Comparison of ENCODE assay signal across 17 cellular contexts in the genomic region with DNA sequence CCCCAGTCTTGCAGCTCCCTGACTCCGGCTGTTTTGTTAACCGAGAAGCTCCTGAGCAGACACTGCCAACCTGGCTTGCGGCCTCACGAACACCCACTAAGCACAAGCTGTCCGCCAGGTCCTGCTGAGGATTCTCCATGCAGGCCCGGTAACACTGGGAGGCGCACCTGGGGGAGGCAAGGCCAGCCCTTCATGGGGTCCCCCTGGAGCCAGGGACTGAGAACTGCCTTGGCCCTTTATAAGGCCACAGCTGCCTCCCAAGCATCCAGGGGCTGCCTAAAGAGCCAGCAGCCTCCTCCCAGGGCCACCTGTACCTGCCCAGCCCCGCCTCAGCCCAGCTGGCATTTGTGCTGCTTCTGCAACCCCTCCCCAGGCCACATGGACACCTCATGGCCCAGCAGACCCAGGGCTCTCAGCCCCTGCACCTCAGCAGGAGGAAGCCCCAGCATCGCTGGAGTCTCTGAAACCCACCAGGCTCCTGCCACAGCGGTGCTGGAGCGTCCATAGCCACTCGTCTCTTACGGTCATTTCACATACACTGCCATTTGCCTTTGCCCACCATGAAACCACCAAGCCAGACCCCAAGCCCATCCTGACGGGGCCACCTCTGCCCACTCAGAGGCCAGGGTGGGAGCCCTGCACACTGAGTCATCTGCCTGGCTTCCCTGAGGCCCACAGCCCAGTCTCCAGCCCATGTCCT.
DNase-seq lines count a peak whose midpoint lies in the region; ATAC-seq, FAIRE-seq and TF ChIP-seq lines count a peak whose summit lies in the region.
"Had no signal": no experiment of that assay in that cellular context is flagged by ENCODE, and none has a peak within 500 bp of the region (broad histone marks: within the 10 kb centered on the region; RNA-seq: fewer than 3 reads in every experiment).

No MANE protein-coding gene starts in this region.

- no peak overlapping the region for H2AK5ac ChIP-seq in H9 (ENCODE audit: insufficient read length, low read length)
- H2AK5ac ChIP-seq in H1 (ENCODE audit: low read depth, low read length), result no peak overlapping the region

- CTCF ChIA-PET in H1 (lab: Charles Lee; ENCODE audit: partially characterized antibody), result interaction anchor here (0.7 to 8.8 kb wide), 6 partner anchors 8 to 132 kb away, joined by 3 to 41 read pairs (median 4); no protein-coding TSS in a partner anchor

- H3K9me3 Mint-ChIP-seq in H9 (no peaks in the 10 kb centered on the region), osteocyte (ENCODE audit: unreplicated experiment) (no peaks in the 10 kb centered on the region)

- TF ChIP-seq CTCF in H9 (conservative IDR thresholded peaks at IDR 0.05), result no peak
- no peak for TF ChIP-seq CTCF in H1 (IDR thresholded peaks at IDR 0.05; ENCODE audit: control extremely low read depth in 1 of 3, insufficient read depth in 1 of 3, low read depth in 1 of 3, low read length in 3 of 3)
- no peak for TF ChIP-seq CTCF in osteocyte (IDR thresholded peaks at IDR 0.05)
- TF ChIP-seq CTCF in foreskin fibroblast (IDR thresholded peaks at IDR 0.05; ENCODE audit: low read depth, low read length), result no peak

- H2BK15ac ChIP-seq in H9 (ENCODE audit: low read depth, low read length) (no peak overlapping the region), H1 (ENCODE audit: low read length) (no peak overlapping the region)

- H3K56ac ChIP-seq in H9 (ENCODE audit: insufficient read length, low read depth, low read length) (no peak overlapping the region), H1 (replicated peaks; ENCODE audit: insufficient read length, low read depth, low read length) (no peak overlapping the region)

- no peak overlapping the region for H2BK5ac ChIP-seq in H9 (ENCODE audit: insufficient read length, low read length)
- no peak overlapping the region; the same call in 1 of the 2 replicates for H2BK5ac ChIP-seq in H1 (ENCODE audit: low read depth, low read length)

- no peak overlapping the region for H3K4me3 ChIP-seq in BLaER1 treated with 17β-estradiol and CSF1 and Interleukin-3, amounts not matched to agents 10 nM and 100 nM
- H3K4me3 ChIP-seq in H1 (ENCODE audit: extremely low read depth in 1 of 4, insufficient read depth in 2 of 4, low read depth in 3 of 4, low read length in 4 of 4), result no peak overlapping the region
- no peak overlapping the region for H3K4me3 ChIP-seq in foreskin fibroblast (ENCODE audit: low read depth in 1 of 2, low read length in 2 of 2)
- H3K4me3 ChIP-seq: K562, PC-9 had no signal

- H3K23me2 ChIP-seq in H9 (ENCODE audit: insufficient read length, low read depth, low read length, poor library complexity, severe bottlenecking), result no peaks in the 10 kb centered on the region
- no peaks in the 10 kb centered on the region for H3K23me2 ChIP-seq in H1 (ENCODE audit: low read depth, low read length)

- H2BK20ac ChIP-seq in H9 (ENCODE audit: low read depth, low read length, poor library complexity, severe bottlenecking), result no peak overlapping the region
- no peak overlapping the region for H2BK20ac ChIP-seq in H1 (ENCODE audit: low read length)

- no peak for FAIRE-seq in H1 (lab: Jason Lieb, UNC)
- FAIRE-seq: G401.6, K562 had no signal

- H3K18ac ChIP-seq in H9 (ENCODE audit: insufficient read length, low read depth, low read length), result no peak overlapping the region
- H3K18ac ChIP-seq in H1 (ENCODE audit: extremely low read depth, low read length), result no peak overlapping the region; the same call in 1 of the 2 replicates

- H3K4me3 Mint-ChIP-seq in H9 (no peak overlapping the region), osteocyte (ENCODE audit: unreplicated experiment) (no peak overlapping the region)
- H3K4me3 Mint-ChIP-seq: CD14-positive monocyte had no signal

- no peak for TF ChIP-seq POLR2A in H1 (IDR thresholded peaks at IDR 0.05; ENCODE audit: control extremely low read depth in 1 of 2, low read depth in 2 of 2, low read length in 2 of 2)

- H3K4me1 Mint-ChIP-seq in H9 (peaks cover 16 to 17% of the 10 kb centered on the region in 2 experiments), osteocyte (ENCODE audit: unreplicated experiment) (peaks cover 9% of the 10 kb centered on the region)
- H3K4me1 Mint-ChIP-seq: CD14-positive monocyte had no signal

- peak overlapping the region in 9 of 11 experiments; percentile 27 to 83 (median 70); a peak in 13 of 22 replicates for H3K4me2 ChIP-seq in BLaER1 treated with 17β-estradiol and CSF1 and Interleukin-3, amounts not matched to agents 10 nM and 100 nM
- H3K4me2 ChIP-seq in H9 (ENCODE audit: insufficient read depth, insufficient read length, low read length) (no peak overlapping the region), H1 (ENCODE audit: insufficient read depth in 1 of 2, low read depth in 2 of 2, low read length in 2 of 2) (no peak overlapping the region)
- H3K4me2 ChIP-seq: PC-9 had no signal

- H2AFZ ChIP-seq in H9 (ENCODE audit: low read length), result no peak overlapping the region
- H2AFZ ChIP-seq in H1 (ENCODE audit: low read length), result no peak overlapping the region
- H2AFZ ChIP-seq: PC-9 had no signal

- H3K27ac ChIP-seq in BLaER1 treated with 17β-estradiol and CSF1 and Interleukin-3, amounts not matched to agents 10 nM and 100 nM, result peak overlapping the region in 1 of 11 experiments; percentile 28; a peak in 2 of 22 replicates
- H3K27ac ChIP-seq in H9 (ENCODE audit: insufficient read length, low read depth, low read length), result no peak overlapping the region
- H3K27ac ChIP-seq in H1 (ENCODE audit: low read depth, low read length), result no peak overlapping the region
- H3K27ac ChIP-seq: PC-9, RWPE1 had no signal

- H4K8ac ChIP-seq in H9 (replicated peaks; ENCODE audit: insufficient read length, low read depth, low read length) (no peak overlapping the region), H1 (ENCODE audit: extremely low read depth, insufficient read depth, low read length) (peak overlapping the region; percentile 75; the same call in 1 of the 2 replicates)

- H3K27ac Mint-ChIP-seq in H9, result peak overlapping the region in 2 of 3 experiments; percentile 84 to 90; a peak in 3 of 7 replicates
- no peak overlapping the region for H3K27ac Mint-ChIP-seq in osteocyte (ENCODE audit: unreplicated experiment)

- H3K27me3 Mint-ChIP-seq in H9 (ENCODE audit: low read depth) (no peaks in the 10 kb centered on the region; the same call in 1 of the 2 replicates), osteocyte (ENCODE audit: unreplicated experiment) (no peaks in the 10 kb centered on the region)

- H2BK120ac ChIP-seq in H9 (ENCODE audit: low read depth, low read length, poor library complexity, severe bottlenecking), result no peak overlapping the region
- H2BK120ac ChIP-seq in H1 (replicated peaks; ENCODE audit: low read depth, low read length), result no peak overlapping the region

- no peak overlapping the region for H4K5ac ChIP-seq in H9 (ENCODE audit: insufficient read length, low read depth, low read length)
- H4K5ac ChIP-seq in H1 (ENCODE audit: insufficient read length, low read depth, low read length), result no peak overlapping the region

- H3K4ac ChIP-seq in H9 (ENCODE audit: low read depth, low read length) (no peak overlapping the region), H1 (replicated peaks; ENCODE audit: insufficient read length, low read depth, low read length) (no peak overlapping the region)

- H3K36me3 ChIP-seq in BLaER1 treated with 17β-estradiol and CSF1 and Interleukin-3, amounts not matched to agents 10 nM and 100 nM, result peaks cover 11 to 43% (median 24%) of the 10 kb centered on the region in 11 experiments
- no peaks in the 10 kb centered on the region; a peak in 1 of 8 replicates for H3K36me3 ChIP-seq in H1 (ENCODE audit: control insufficient read depth in 2 of 4, insufficient read depth in 4 of 4, low read length in 3 of 4)

- peaks cover 11 to 51% (median 34%) of the 10 kb centered on the region in 10 experiments for H3K4me1 ChIP-seq in BLaER1 treated with 17β-estradiol and CSF1 and Interleukin-3, amounts not matched to agents 10 nM and 100 nM
- no peaks in the 10 kb centered on the region for H3K4me1 ChIP-seq in H9 (ENCODE audit: insufficient read depth, low read length)
- H3K4me1 ChIP-seq in H1 (replicated peaks in 1 of 4; ENCODE audit: control insufficient read depth in 3 of 4, insufficient read depth in 4 of 4, low read length in 3 of 4), result 0 out of 7 replicates have a peak, but pooled peaks cover 0 to 3% (median 0%) of the 10 kb centered on the region in 4 experiments

- no peak for TF ChIP-seq RAD21 in H1 (IDR thresholded peaks at IDR 0.05 in 1 of 2, conservative IDR thresholded peaks at IDR 0.05 in 1 of 2; ENCODE audit: low read depth in 2 of 2, low read length in 2 of 2)

- peak overlapping the region in 4 of 11 experiments; percentile 9 to 53 (median 44); a peak in 3 of 22 replicates for H3K9ac ChIP-seq in BLaER1 treated with 17β-estradiol and CSF1 and Interleukin-3, amounts not matched to agents 10 nM and 100 nM
- H3K9ac ChIP-seq in H9 (ENCODE audit: extremely low read depth, insufficient read length, low read length) (no peak overlapping the region), H1 (replicated peaks in 1 of 4; ENCODE audit: extremely low read depth in 1 of 4, low read depth in 3 of 4, low read length in 3 of 4) (no peak overlapping the region)

- no peak overlapping the region for H3T11ph ChIP-seq in H9 (ENCODE audit: low read length)

- ATAC-seq in GM18907 (IDR thresholded peaks at IDR 0.05; ENCODE audit: unreplicated experiment), result no peak
- no peak for ATAC-seq in HG03469 (IDR thresholded peaks at IDR 0.05; ENCODE audit: unreplicated experiment)
- no peak for ATAC-seq in HG03520 (IDR thresholded peaks at IDR 0.05; ENCODE audit: unreplicated experiment)
- ATAC-seq: K562 had no signal

- peaks cover 0 to 42% (median 6%) of the 10 kb centered on the region in 11 experiments; a peak in 6 of 22 replicates for H4K20me1 ChIP-seq in BLaER1 treated with 17β-estradiol and CSF1 and Interleukin-3, amounts not matched to agents 10 nM and 100 nM
- H4K20me1 ChIP-seq in H9 (ENCODE audit: control insufficient read depth, insufficient read depth, insufficient read length) (no peaks in the 10 kb centered on the region), H1 (replicated peaks in 1 of 2; ENCODE audit: control insufficient read depth in 1 of 2, insufficient read depth in 2 of 2, low read length in 2 of 2) (peaks cover 2 to 3% of the 10 kb centered on the region in 2 experiments)

- DNase-seq in H9, result peak; percentile 25
- peak in 1 of 2 experiments; percentile 45 for DNase-seq in H1 (ENCODE audit: low read depth in 1 of 2, low spot score in 2 of 2)
- DNase-seq in osteocyte (ENCODE audit: extremely low spot score, unreplicated experiment), result peak; percentile 77
- DNase-seq in foreskin fibroblast, result no peak
- DNase-seq: DND-41, MV-4-11, NCI-H1694 treated with DMSO at 0.1 percent for 48 hours, NCI-H774, PC-9 had no signal

- H3K79me2 ChIP-seq in H9 (ENCODE audit: insufficient read depth, low read length), result no peaks in the 10 kb centered on the region
- no peaks in the 10 kb centered on the region for H3K79me2 ChIP-seq in H1 (ENCODE audit: control insufficient read depth in 1 of 2, insufficient read depth in 2 of 2, low read length in 2 of 2)

- peaks cover 0 to 6% (median 3%) of the 10 kb centered on the region in 3 experiments; a peak in 4 of 7 replicates for H3K36me3 Mint-ChIP-seq in H9 (ENCODE audit: insufficient read depth in 1 of 3, low read depth in 3 of 3)
- no peaks in the 10 kb centered on the region for H3K36me3 Mint-ChIP-seq in osteocyte (ENCODE audit: unreplicated experiment)

- H3K23ac ChIP-seq in H9 (ENCODE audit: insufficient read length, low read depth, low read length) (no peak overlapping the region), H1 (ENCODE audit: insufficient read length) (no peak overlapping the region)

- no peaks in the 10 kb centered on the region for H3K79me1 ChIP-seq in H9 (ENCODE audit: insufficient read depth, low read depth, low read length, poor library complexity, severe bottlenecking)
- no peaks in the 10 kb centered on the region for H3K79me1 ChIP-seq in H1 (ENCODE audit: low read depth, low read length)

- WGBS in H9 (ENCODE audit: extremely low coverage, insufficient read length, low lambda C conversion rate), result no CpG with 5 or more reads among the region's 14 CpGs
- WGBS in H1 (ENCODE audit: extremely low coverage in 1 of 2, insufficient coverage in 1 of 2, insufficient read length in 1 of 2, insufficient replicate concordance in 2 of 2, low coverage in 1 of 2, low lambda C conversion rate in 2 of 2, missing lambda C conversion rate in 1 of 2), 2 experiments, result 89% methylated on average over 13 of the region's 14 CpGs; no CpG with 5 or more reads in 1 of the 2 experiments

- H3K14ac ChIP-seq in H9 (ENCODE audit: insufficient read depth, low read length) (no peak overlapping the region), H1 (ENCODE audit: insufficient read length) (no peak overlapping the region)

- no peak for TF ChIP-seq EP300 in H1 (IDR thresholded peaks at IDR 0.05; ENCODE audit: borderline replicate concordance in 1 of 2, low read depth in 2 of 2, low read length in 2 of 2)

- POLR2A ChIA-PET in H1 (lab: Charles Lee; ENCODE audit: partially characterized antibody), result interaction anchor here (0.6 kb wide), 1 partner anchor 153 kb away, joined by 3 read pairs; no protein-coding TSS in a partner anchor

- H3K9me3 ChIP-seq in BLaER1 treated with 17β-estradiol and CSF1 and Interleukin-3, amounts not matched to agents 10 nM and 100 nM (replicated peaks in 1 of 11), result no peaks in the 10 kb centered on the region
- H3K9me3 ChIP-seq in H9 (ENCODE audit: control insufficient read depth, low read depth, low read length), result no peaks in the 10 kb centered on the region
- no peaks in the 10 kb centered on the region for H3K9me3 ChIP-seq in H1 (ENCODE audit: insufficient read depth in 2 of 2, low read depth in 1 of 2, low read length in 1 of 2)

- no peaks in the 10 kb centered on the region for H3K27me3 ChIP-seq in BLaER1 treated with 17β-estradiol and CSF1 and Interleukin-3, amounts not matched to agents 10 nM and 100 nM
- H3K27me3 ChIP-seq in H9 (ENCODE audit: insufficient read depth, low read length), result no peaks in the 10 kb centered on the region
- no peaks in the 10 kb centered on the region for H3K27me3 ChIP-seq in H1 (replicated peaks in 1 of 4; ENCODE audit: control insufficient read depth in 3 of 4, extremely low read depth in 1 of 4, insufficient read depth in 3 of 4, low read length in 3 of 4)

- H2BK12ac ChIP-seq in H9 (ENCODE audit: insufficient read length, low read depth, low read length) (no peak overlapping the region), H1 (ENCODE audit: low read depth, low read length) (peak overlapping the region; percentile 17; the same call in 1 of the 2 replicates)

- H4K91ac ChIP-seq in H9 (ENCODE audit: insufficient read length, low read depth, low read length), result no peak overlapping the region
- no peak overlapping the region for H4K91ac ChIP-seq in H1 (replicated peaks; ENCODE audit: insufficient read length, low read length)

Comparison
In these comparisons a context has a peak if more than half of its experiments do, and no peak if none do; other contexts are left out.
1. H3K4me2 ChIP-seq: peak in BLaER1 treated with 17β-estradiol and CSF1 and Interleukin-3, amounts not matched to agents 10 nM and 100 nM (9 of 11); none in H9 (single experiment) and H1 (0 of 2).
2. DNase-seq: peak in H9 (single experiment) and osteocyte (single experiment); none in foreskin fibroblast (0 of 2).